ENCODE assay signal across 18 cellular contexts in genomic region chr1:64043976-64044375, GRCh38.
DNase-seq lines count a peak whose midpoint lies in the region; ATAC-seq, FAIRE-seq and TF ChIP-seq lines count a peak whose summit lies in the region.
"Had no signal": no experiment of that assay in that cellular context is flagged by ENCODE, and none has a peak within 500 bp of the region (broad histone marks: within the 10 kb centered on the region; RNA-seq: fewer than 3 reads in every experiment).

No MANE protein-coding gene starts in this region.

- DNase-seq in A172 (ENCODE audit: low spot score) (peak; percentile 59), HS-27A (ENCODE audit: low read depth) (peak; percentile 91), brain microvascular endothelial cell (peak; percentile 77), mesothelial cell of epicardium (ENCODE audit: low spot score in 2 of 2, unreplicated experiment in 2 of 2) (no peak), progenitor cell of endocrine pancreas (ENCODE audit: low spot score, unreplicated experiment) (no peak), HepG2 (ENCODE audit: low spot score) (no peak), NCI-H2107 treated with DMSO at 0.1 percent for 48 hours (lab: John Stamatoyannopoulos, UW; ENCODE audit: unreplicated experiment) (no peak)
- no peak for DNase-seq in activated CD4-positive, alpha-beta T cell treated with anti-CD3 and anti-CD28 coated beads for 48 hours
- DNase-seq: ACHN; activated CD4-positive, alpha-beta memory T cell treated with anti-CD3 and anti-CD28 coated beads, Interleukin-2, amount 10 ng/mL, durations not matched to agents 7 days and 5 days; activated effector memory CD4-positive, alpha-beta T cell treated with Interleukin-2 at 50 U/mL for 16 hours; DMS 273 treated with DMSO at 0.1 percent for 48 hours; effector memory CD8-positive, alpha-beta T cell; left lung; NCI-H1694 treated with DMSO at 0.1 percent for 48 hours; NCI-H748 treated with DMSO at 0.1 percent for 48 hours; SHP77 treated with DMSO at 0.1 percent for 48 hours; thyroid gland had no signal

- H3K36me3 ChIP-seq in brain microvascular endothelial cell (replicated peaks) (no peaks in the 10 kb centered on the region), HepG2 (replicated peaks in 1 of 2; ENCODE audit: control insufficient read depth in 1 of 2, insufficient read depth in 2 of 2, low read length in 2 of 2) (no peaks in the 10 kb centered on the region)
- H3K36me3 ChIP-seq: left lung, thyroid gland had no signal

- no TSS peak for BruUV-seq in HepG2 (replicated peaks; lab: Mats Ljungman, UMichigan)

- H3K79me2 ChIP-seq in HepG2 (ENCODE audit: insufficient read depth, low read length) = no peaks in the 10 kb centered on the region

- H3K27ac ChIP-seq in brain microvascular endothelial cell (peak overlapping the region; percentile 97), HepG2 (ENCODE audit: extremely low read length, insufficient read depth, low read length) (no peak overlapping the region)

- TF ChIP-seq EP300 in HepG2 (IDR thresholded peaks at IDR 0.05; ENCODE audit: low read depth in 2 of 2, low read length in 2 of 2) (no peak), HepG2 (CRISPR knock-in tag; IDR thresholded peaks at IDR 0.05; ENCODE audit: borderline replicate concordance) (no peak)

- TF ChIP-seq RAD21 in HepG2 (CRISPR knock-in tag; IDR thresholded peaks at IDR 0.05) = no peak

- peaks cover 71% of the 10 kb centered on the region for H3K4me1 Mint-ChIP-seq in mesothelial cell of epicardium
- H3K4me1 Mint-ChIP-seq in progenitor cell of endocrine pancreas (ENCODE audit: low read depth) = peaks cover 28% of the 10 kb centered on the region
- H3K4me1 Mint-ChIP-seq: activated CD4-positive, alpha-beta memory T cell treated with anti-CD3 and anti-CD28 coated beads, Interleukin-2, amount 10 ng/mL, durations not matched to agents 7 days and 5 days had no signal

- TF ChIP-seq POLR2A in HepG2 (IDR thresholded peaks at IDR 0.05; ENCODE audit: insufficient read depth in 1 of 2, low read depth in 2 of 2, low read length in 2 of 2) = no peak

- peaks cover 8% of the 10 kb centered on the region; the same call in 1 of the 2 replicates for H3K4me1 ChIP-seq in HepG2 (ENCODE audit: insufficient read depth, low read length)

- H3K4me3 ChIP-seq in brain microvascular endothelial cell (ENCODE audit: low read depth, low read length) = no peak overlapping the region
- H3K4me3 ChIP-seq in HepG2 (replicated peaks in 1 of 3; ENCODE audit: insufficient read depth in 1 of 3, low read depth in 2 of 3, low read length in 3 of 3) = no peak overlapping the region
- H3K4me3 ChIP-seq: left lung, thyroid gland had no signal

- 76% methylated on average over 5 of the region's 5 CpGs for WGBS in HepG2 (ENCODE audit: low lambda C conversion rate)

- CTCF ChIA-PET in HepG2 (lab: Yijun Ruan, JAX; ENCODE audit: low intra/inter-chr PET ratio, low total read pairs) = no interaction called here

- H3K4me2 ChIP-seq in HepG2 (ENCODE audit: low read depth, low read length) = no peak overlapping the region

- TF ChIP-seq CTCF in brain microvascular endothelial cell (IDR thresholded peaks at IDR 0.05; ENCODE audit: low read depth, low read length, missing control alignments) (no peak), mesothelial cell of epicardium (IDR thresholded peaks at IDR 0.05; ENCODE audit: unreplicated experiment) (no peak), progenitor cell of endocrine pancreas (IDR thresholded peaks at IDR 0.05; ENCODE audit: unreplicated experiment) (no peak), HepG2 (CRISPR knock-in tag; IDR thresholded peaks at IDR 0.05) (no peak)

- intact Hi-C loops in HepG2 (cut with micrococcal nuclease; ENCODE audit: unreplicated experiment) = no loop called here

- H3K9ac ChIP-seq in HepG2 (ENCODE audit: insufficient read depth, low read depth, low read length) = no peak overlapping the region

- no peak for FAIRE-seq in HepG2 (lab: Jason Lieb, UNC)

- no peaks in the 10 kb centered on the region for H3K9me3 ChIP-seq in HepG2 (ENCODE audit: low read length)
- H3K9me3 ChIP-seq: left lung, thyroid gland had no signal

- H2AFZ ChIP-seq in HepG2 (ENCODE audit: low read length) = no peak overlapping the region

- in situ Hi-C loops in brain microvascular endothelial cell (cut with HindIII; ENCODE audit: low pct_ligation_motif_present, low sequenced_read_pairs) = no loop called here
- in situ Hi-C loops in HepG2 (cut with HindIII; ENCODE audit: extremely low pct_ligation_motif_present, low pct_unique_long_range_greater_than_20kb) = no loop called here

- H3K27me3 Mint-ChIP-seq in mesothelial cell of epicardium (ENCODE audit: low read depth) = no peaks in the 10 kb centered on the region
- no peaks in the 10 kb centered on the region for H3K27me3 Mint-ChIP-seq in progenitor cell of endocrine pancreas

- H3K27me3 ChIP-seq in brain microvascular endothelial cell (replicated peaks) = no peaks in the 10 kb centered on the region
- no peaks in the 10 kb centered on the region; a peak in 1 of 5 replicates for H3K27me3 ChIP-seq in HepG2 (ENCODE audit: control insufficient read depth in 1 of 2, insufficient read depth in 2 of 2, low read length in 2 of 2)
- H3K27me3 ChIP-seq: left lung, thyroid gland had no signal

- no peak for ATAC-seq in HepG2
- ATAC-seq: effector memory CD8-positive, alpha-beta T cell had no signal

- H3K27ac Mint-ChIP-seq in mesothelial cell of epicardium = peak overlapping the region; percentile 97
- no peak overlapping the region for H3K27ac Mint-ChIP-seq in progenitor cell of endocrine pancreas
- H3K27ac Mint-ChIP-seq: activated CD4-positive, alpha-beta memory T cell treated with anti-CD3 and anti-CD28 coated beads, Interleukin-2, amount 10 ng/mL, durations not matched to agents 7 days and 5 days; effector memory CD8-positive, alpha-beta T cell had no signal

- no peaks in the 10 kb centered on the region for H3K36me3 Mint-ChIP-seq in mesothelial cell of epicardium
- no peaks in the 10 kb centered on the region for H3K36me3 Mint-ChIP-seq in progenitor cell of endocrine pancreas (ENCODE audit: insufficient read depth)

- no peaks in the 10 kb centered on the region for H4K20me1 ChIP-seq in HepG2 (ENCODE audit: insufficient read depth, low read length)

- POLR2A ChIA-PET in HepG2 (lab: Yijun Ruan, JAX) = no interaction called here

- no peaks in the 10 kb centered on the region for H3K9me3 Mint-ChIP-seq in mesothelial cell of epicardium
- H3K9me3 Mint-ChIP-seq in progenitor cell of endocrine pancreas (ENCODE audit: low read depth) = no peaks in the 10 kb centered on the region
- H3K9me3 Mint-ChIP-seq: activated CD4-positive, alpha-beta memory T cell treated with anti-CD3 and anti-CD28 coated beads, Interleukin-2, amount 10 ng/mL, durations not matched to agents 7 days and 5 days; effector memory CD8-positive, alpha-beta T cell had no signal

- no peak overlapping the region for H3K4me3 Mint-ChIP-seq in mesothelial cell of epicardium
- no peak overlapping the region for H3K4me3 Mint-ChIP-seq in progenitor cell of endocrine pancreas (ENCODE audit: low read depth)
- H3K4me3 Mint-ChIP-seq: activated CD4-positive, alpha-beta memory T cell treated with anti-CD3 and anti-CD28 coated beads, Interleukin-2, amount 10 ng/mL, durations not matched to agents 7 days and 5 days; effector memory CD8-positive, alpha-beta T cell had no signal

TF ChIP-seq in HepG2, 621 proteins besides CTCF, POLR2A, EP300 and RAD21:
- TF ChIP-seq ZNF234 (CRISPR knock-in tag; conservative IDR thresholded peaks at IDR 0.05) (no peak), NONO (IDR thresholded peaks at IDR 0.05) (no peak), NONO (CRISPR knock-in tag; conservative IDR thresholded peaks at IDR 0.05) (no peak), ZNF33B (CRISPR knock-in tag; IDR thresholded peaks at IDR 0.05) (no peak), NFRKB (IDR thresholded peaks at IDR 0.05) (no peak), SP1 (IDR thresholded peaks at IDR 0.05) (no peak), SP1 (CRISPR knock-in tag; IDR thresholded peaks at IDR 0.05) (no peak), ZNF253 (CRISPR knock-in tag; IDR thresholded peaks at IDR 0.05; ENCODE audit: borderline replicate concordance) (no peak), NRL (CRISPR knock-in tag; IDR thresholded peaks at IDR 0.05; ENCODE audit: borderline replicate concordance) (no peak), KLF6 (CRISPR knock-in tag; IDR thresholded peaks at IDR 0.05) (no peak), BHLHE40 (IDR thresholded peaks at IDR 0.05; ENCODE audit: low read length) (no peak), NCOA1 (CRISPR knock-in tag; IDR thresholded peaks at IDR 0.05) (no peak), TCF12 (IDR thresholded peaks at IDR 0.05) (no peak), TCF12 (CRISPR knock-in tag; IDR thresholded peaks at IDR 0.05) (no peak)

Comparison
In these comparisons a context has a peak if more than half of its experiments do, and no peak if none do; other contexts are left out.
1. DNase-seq: peak in A172 (single experiment), HS-27A (single experiment) and brain microvascular endothelial cell (single experiment); none in mesothelial cell of epicardium (0 of 2), progenitor cell of endocrine pancreas (single experiment), HepG2 (single experiment), activated CD4-positive, alpha-beta T cell treated with anti-CD3 and anti-CD28 coated beads for 48 hours (single experiment) and NCI-H2107 treated with DMSO at 0.1 percent for 48 hours (single experiment).